ENCODE assay signal across 13 cellular contexts in the genomic region with DNA sequence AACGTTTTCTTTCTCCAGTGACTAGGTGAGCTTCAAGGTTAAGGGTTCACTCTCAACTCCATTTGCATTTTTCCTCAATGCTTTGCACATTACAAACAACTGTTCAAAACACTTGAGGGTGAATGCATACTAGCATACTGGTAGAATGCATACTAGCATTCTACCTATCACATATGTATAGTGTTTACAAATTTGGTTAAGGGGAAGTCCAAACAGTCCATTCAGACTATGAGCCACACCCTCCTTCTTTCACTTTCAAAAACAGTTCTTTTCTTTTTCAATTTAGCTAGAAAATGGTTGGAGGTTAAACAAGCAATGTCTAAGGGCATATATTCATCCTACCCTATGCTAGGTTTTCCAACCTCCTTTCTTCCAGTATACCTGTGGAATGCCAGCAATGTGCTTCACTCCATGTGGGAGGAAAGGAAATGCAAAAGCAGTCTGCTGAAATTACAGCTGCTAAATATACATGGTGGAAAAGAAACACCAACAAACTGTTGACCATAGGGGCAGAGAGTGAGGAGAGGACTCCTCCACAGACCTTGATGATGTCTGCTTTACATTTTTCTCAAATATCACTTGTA.
A peak's percentile ranks its signal among the peaks of the same experiment; 100 is the strongest.
DNase-seq lines count a peak whose midpoint lies in the region; ATAC-seq and TF ChIP-seq lines count a peak whose summit lies in the region.
"Had no signal": no experiment of that assay in that cellular context is flagged by ENCODE, and none has a peak within 500 bp of the region (broad histone marks: within the 10 kb centered on the region; RNA-seq: fewer than 3 reads in every experiment).

No MANE protein-coding gene starts in this region.

- H3K79me1 ChIP-seq in mesenchymal stem cell (replicated peaks; ENCODE audit: low read length, poor library complexity, severe bottlenecking) = peaks cover 3% of the 10 kb centered on the region

- H3K27ac ChIP-seq in CD4-positive, alpha-beta memory T cell (ENCODE audit: low read depth, low read length) = no peak overlapping the region
- H3K27ac ChIP-seq in tibial nerve (no peak overlapping the region), OCI-LY7 (ENCODE audit: low read depth, low read length, poor library complexity, severe bottlenecking) (no peak overlapping the region), mesenchymal stem cell (ENCODE audit: low read length, poor library complexity, severe bottlenecking) (no peak overlapping the region)
- H3K27ac ChIP-seq: BLaER1 treated with 17β-estradiol and CSF1 and Interleukin-3, amounts not matched to agents 10 nM and 100 nM; gastrocnemius medialis had no signal

- H3K4ac ChIP-seq in mesenchymal stem cell (ENCODE audit: low read depth in 1 of 2, low read length in 2 of 2) = no peak overlapping the region

- H3K36me3 ChIP-seq in CD4-positive, alpha-beta memory T cell (ENCODE audit: insufficient read depth, low read length) = peaks cover 43% of the 10 kb centered on the region
- peaks cover 0 to 86% (median 4%) of the 10 kb centered on the region in 3 donors for H3K36me3 ChIP-seq in tibial nerve
- peaks cover 32% of the 10 kb centered on the region for H3K36me3 ChIP-seq in OCI-LY7 (ENCODE audit: insufficient read depth, low read length)
- peaks cover 35 to 36% of the 10 kb centered on the region in 2 experiments for H3K36me3 ChIP-seq in mesenchymal stem cell (ENCODE audit: control insufficient read depth in 1 of 2, insufficient read depth in 2 of 2, low read depth in 1 of 2, low read length in 2 of 2)

- H3K27me3 Mint-ChIP-seq in CD4-positive, alpha-beta memory T cell = no peaks in the 10 kb centered on the region
- H3K27me3 Mint-ChIP-seq in WTC11 (ENCODE audit: low read depth) = no peaks in the 10 kb centered on the region

- H3K27me3 ChIP-seq in CD4-positive, alpha-beta memory T cell (ENCODE audit: insufficient read depth, low read length) = no peaks in the 10 kb centered on the region
- no peaks in the 10 kb centered on the region for H3K27me3 ChIP-seq in tibial nerve
- no peaks in the 10 kb centered on the region for H3K27me3 ChIP-seq in mesenchymal stem cell (ENCODE audit: control insufficient read depth in 1 of 2, insufficient read depth in 1 of 2, low read length in 2 of 2)
- H3K27me3 ChIP-seq: BLaER1 treated with 17β-estradiol and CSF1 and Interleukin-3, amounts not matched to agents 10 nM and 100 nM; gastrocnemius medialis had no signal

- H3K23ac ChIP-seq in mesenchymal stem cell (ENCODE audit: low read length in 2 of 2) = no peak overlapping the region

- no peak for TF ChIP-seq CTCF in WTC11 (IDR thresholded peaks at IDR 0.05)
- TF ChIP-seq CTCF in tibial nerve (IDR thresholded peaks at IDR 0.05) = no peak
- no peak for TF ChIP-seq CTCF in OCI-LY7 (conservative IDR thresholded peaks at IDR 0.05; ENCODE audit: low read length)

- no peaks in the 10 kb centered on the region for H3K9me2 ChIP-seq in OCI-LY7 (ENCODE audit: insufficient read depth, low read length)

- H3K79me2 ChIP-seq in OCI-LY7 (ENCODE audit: insufficient read depth, low read depth, low read length) = no peaks in the 10 kb centered on the region

- peak overlapping the region in 4 of 7 donors; percentile 4 to 63 (median 36) for H3K27ac Mint-ChIP-seq in CD4-positive, alpha-beta memory T cell
- H3K27ac Mint-ChIP-seq in WTC11 = peak overlapping the region; percentile 92

- H3K4me2 ChIP-seq in OCI-LY7 (ENCODE audit: low read length) (no peak overlapping the region), mesenchymal stem cell (ENCODE audit: low read length, poor library complexity, severe bottlenecking) (no peak overlapping the region)

- no peak overlapping the region for H2AK5ac ChIP-seq in mesenchymal stem cell (ENCODE audit: low read length, severe bottlenecking)

- no peak overlapping the region for H2BK5ac ChIP-seq in mesenchymal stem cell (ENCODE audit: low read depth, low read length, poor library complexity, severe bottlenecking)

- no TSS peak for BruUV-seq in OCI-LY7 (replicated peaks; lab: Mats Ljungman, UMichigan)

- H3K4me1 ChIP-seq in CD4-positive, alpha-beta memory T cell (ENCODE audit: insufficient read depth, low read length) = peaks cover 11% of the 10 kb centered on the region
- H3K4me1 ChIP-seq in tibial nerve (peaks cover 0 to 11% (median 0%) of the 10 kb centered on the region in 4 donors), OCI-LY7 (ENCODE audit: insufficient read depth, low read length, poor library complexity, severe bottlenecking) (peaks cover 15% of the 10 kb centered on the region), mesenchymal stem cell (ENCODE audit: control insufficient read depth, insufficient read depth, low read depth, low read length) (no peaks in the 10 kb centered on the region)

- intact Hi-C loops in CD4-positive, alpha-beta memory T cell (cut with micrococcal nuclease) = no loop called here
- intact Hi-C loops in OCI-LY7 (cut with micrococcal nuclease; ENCODE audit: unreplicated experiment) = no loop called here

- peaks cover 0 to 22% (median 12%) of the 10 kb centered on the region in 4 donors for H3K4me1 Mint-ChIP-seq in CD4-positive, alpha-beta memory T cell
- H3K4me1 Mint-ChIP-seq in WTC11 = peaks cover 34% of the 10 kb centered on the region

- no peak for DNase-seq in CD4-positive, alpha-beta memory T cell
- no peak for DNase-seq in WTC11 (ENCODE audit: low spot score)
- DNase-seq in tibial nerve (ENCODE audit: low spot score in 2 of 2) = no peak
- no peak for DNase-seq in OCI-LY7 (ENCODE audit: low spot score)
- no peak for DNase-seq in mesenchymal stem cell
- DNase-seq in NCI-H2107 (lab: John Stamatoyannopoulos, UW) = no peak
- DNase-seq: gastrocnemius medialis, NCI-H2081 treated with DMSO at 0.1 percent for 48 hours, nucleus accumbens had no signal

- POLR2A ChIA-PET in CD4-positive, alpha-beta memory T cell (lab: Charles Lee; ENCODE audit: partially characterized antibody) = no interaction called here
- POLR2A ChIA-PET in WTC11 (lab: Charles Lee) = no interaction called here
- POLR2A ChIA-PET in OCI-LY7 (lab: Charles Lee) = interaction anchor here (0.6 to 1.0 kb wide), 2 partner anchors 11 to 239 kb away, joined by 3 to 9 read pairs; no protein-coding TSS in a partner anchor

- no peak overlapping the region for H2BK12ac ChIP-seq in mesenchymal stem cell (ENCODE audit: low read length in 2 of 2)

- CTCF ChIA-PET in CD4-positive, alpha-beta memory T cell (lab: Charles Lee; ENCODE audit: partially characterized antibody) = interaction anchor here (1.2 to 1.4 kb wide), 3 partner anchors 32 to 37 kb away, joined by 3 to 4 read pairs (median 3); no protein-coding TSS in a partner anchor
- CTCF ChIA-PET in WTC11 (lab: Charles Lee) = interaction anchor here (0.6 to 2.1 kb wide), 8 partner anchors 8 to 1017 kb away, joined by 3 to 10 read pairs (median 3); no protein-coding TSS in a partner anchor
- CTCF ChIA-PET in OCI-LY7 (lab: Charles Lee; ENCODE audit: unreplicated experiment) = no interaction called here

- ATAC-seq in GM19324 (IDR thresholded peaks at IDR 0.05; ENCODE audit: low FRiP score, unreplicated experiment) (peak; percentile 75), HG02938 (IDR thresholded peaks at IDR 0.05; ENCODE audit: unreplicated experiment) (peak; percentile 85), WTC11 (peak; percentile 87)
- ATAC-seq: gastrocnemius medialis had no signal

- TF ChIP-seq EP300 in tibial nerve (IDR thresholded peaks at IDR 0.05) = no peak

- no peak overlapping the region for H4K91ac ChIP-seq in mesenchymal stem cell (ENCODE audit: low read length)

- H3K36me3 Mint-ChIP-seq in CD4-positive, alpha-beta memory T cell = peaks cover 92 to 95% of the 10 kb centered on the region in 2 donors
- H3K36me3 Mint-ChIP-seq in WTC11 = peaks cover 35% of the 10 kb centered on the region

- H2AFZ ChIP-seq in OCI-LY7 (ENCODE audit: low read length) (no peak overlapping the region), mesenchymal stem cell (ENCODE audit: low read depth, low read length) (no peak overlapping the region)

- no peak overlapping the region for H2BK15ac ChIP-seq in mesenchymal stem cell (ENCODE audit: low read depth, poor library complexity, severe bottlenecking)

- H4K8ac ChIP-seq in mesenchymal stem cell (ENCODE audit: low read length) = no peak overlapping the region

- no peak overlapping the region for H3K18ac ChIP-seq in mesenchymal stem cell (ENCODE audit: low read depth in 1 of 2, low read length in 2 of 2)

- H3K4me3 Mint-ChIP-seq in CD4-positive, alpha-beta memory T cell = no peak overlapping the region
- peak overlapping the region; percentile 8; the same call in 1 of the 2 replicates for H3K4me3 Mint-ChIP-seq in WTC11
- H3K4me3 Mint-ChIP-seq: brain had no signal

- no peak overlapping the region for H3K14ac ChIP-seq in mesenchymal stem cell (ENCODE audit: low read length in 2 of 2)

- H4K20me1 ChIP-seq in OCI-LY7 (ENCODE audit: insufficient read depth, low read length) = no peaks in the 10 kb centered on the region
- H4K20me1 ChIP-seq: BLaER1 treated with 17β-estradiol and CSF1 and Interleukin-3, amounts not matched to agents 10 nM and 100 nM had no signal

- H3K9me3 Mint-ChIP-seq in CD4-positive, alpha-beta memory T cell = peaks cover 0 to 9% (median 5%) of the 10 kb centered on the region in 8 donors
- H3K9me3 Mint-ChIP-seq in WTC11 = peaks cover 28% of the 10 kb centered on the region

- no peak overlapping the region for H3K4me3 ChIP-seq in CD4-positive, alpha-beta memory T cell (ENCODE audit: low read length in 2 of 2)
- H3K4me3 ChIP-seq in tibial nerve (no peak overlapping the region), OCI-LY7 (ENCODE audit: low read depth, low read length, poor library complexity, severe bottlenecking) (no peak overlapping the region), mesenchymal stem cell (ENCODE audit: insufficient read depth in 1 of 2, low read depth in 1 of 2, low read length in 2 of 2) (no peak overlapping the region)
- H3K4me3 ChIP-seq: BLaER1 treated with 17β-estradiol and CSF1 and Interleukin-3, amounts not matched to agents 10 nM and 100 nM; gastrocnemius medialis had no signal

- 68 to 74% methylated on average over 1 of the region's 1 CpG for WGBS in tibial nerve, 2 donors
- WGBS in mesenchymal stem cell = 33% methylated on average over 1 of the region's 1 CpG

- H3K9ac ChIP-seq in mesenchymal stem cell (ENCODE audit: low read length) = no peak overlapping the region
- H3K9ac ChIP-seq: BLaER1 treated with 17β-estradiol and CSF1 and Interleukin-3, amounts not matched to agents 10 nM and 100 nM had no signal

- peaks cover 0 to 9% of the 10 kb centered on the region in 2 donors for H3K9me3 ChIP-seq in CD4-positive, alpha-beta memory T cell (ENCODE audit: control insufficient read depth in 1 of 2, low read length in 2 of 2)
- H3K9me3 ChIP-seq in tibial nerve (peaks cover 0 to 10% (median 0%) of the 10 kb centered on the region in 4 donors), OCI-LY7 (ENCODE audit: low read length) (0 out of 2 replicates have a peak, but pooled peaks cover 7% of the 10 kb centered on the region), mesenchymal stem cell (ENCODE audit: control insufficient read depth, low read length) (peaks cover 13% of the 10 kb centered on the region)
- H3K9me3 ChIP-seq: gastrocnemius medialis had no signal

- no peak for TF ChIP-seq POLR2A in tibial nerve (IDR thresholded peaks at IDR 0.05)

- no peak overlapping the region for H2BK120ac ChIP-seq in mesenchymal stem cell (ENCODE audit: low read depth, low read length)

TF ChIP-seq in WTC11, 78 proteins besides CTCF, POLR2A, EP300 and RAD21 (continues in another document):
- TF ChIP-seq FOXJ3 (CRISPR knock-in tag; IDR thresholded peaks at IDR 0.05; ENCODE audit: borderline replicate concordance) (no peak), CBFB (CRISPR knock-in tag; IDR thresholded peaks at IDR 0.05; ENCODE audit: low read depth) (no peak), ESRRA (CRISPR knock-in tag; IDR thresholded peaks at IDR 0.05; ENCODE audit: borderline replicate concordance) (no peak)
